22 cellular contexts compared by ENCODE assay signal in the genomic region with DNA sequence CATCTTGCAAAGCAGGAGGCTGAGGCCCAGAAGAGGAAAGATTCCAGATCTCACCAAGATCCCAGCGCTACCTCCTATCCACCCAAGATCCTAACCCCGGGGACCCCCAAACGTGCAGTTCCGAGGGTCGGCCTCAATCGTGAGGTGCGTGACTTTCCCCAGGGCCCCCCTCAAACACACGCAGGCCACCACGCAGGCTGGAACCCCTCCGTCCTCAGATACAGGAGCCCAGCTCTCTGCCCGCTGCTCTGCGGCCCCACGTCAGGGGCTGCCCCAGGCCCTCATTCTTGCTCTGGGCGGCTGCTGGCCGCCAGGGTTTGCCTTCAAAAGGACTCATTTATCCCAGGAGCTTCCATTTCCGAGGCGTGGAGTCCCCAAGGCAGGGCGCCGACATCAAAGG. TPM values are rescaled to one million over a fixed set of nuclear protein-coding genes. Genes with fewer than 3 reads are reported as not detected.
DNase-seq lines count a peak whose midpoint lies in the region; ATAC-seq, FAIRE-seq and TF ChIP-seq lines count a peak whose summit lies in the region.
"Had no signal": no experiment of that assay in that cellular context is flagged by ENCODE, and none has a peak within 500 bp of the region (broad histone marks: within the 10 kb centered on the region; RNA-seq: fewer than 3 reads in every experiment).

No MANE protein-coding gene starts in this region.

- H3K27me3 ChIP-seq in right atrium auricular region (no peaks in the 10 kb centered on the region), osteoblast (ENCODE audit: insufficient read depth, low read length) (peaks cover 12% of the 10 kb centered on the region), endodermal cell (ENCODE audit: control insufficient read depth, insufficient read depth, low read length, poor library complexity, severe bottlenecking) (no peaks in the 10 kb centered on the region)
- H3K27me3 ChIP-seq: BLaER1 had no signal

- H3K79me2 ChIP-seq in osteoblast (ENCODE audit: insufficient read depth, low read length), result no peaks in the 10 kb centered on the region

- H3K9ac ChIP-seq in kidney (ENCODE audit: low read length in 2 of 2), result no peak overlapping the region
- H3K9ac ChIP-seq in endodermal cell (ENCODE audit: extremely low read depth, low read length, poor library complexity, severe bottlenecking), result no peak overlapping the region
- H3K9ac ChIP-seq: BLaER1, GM23248 had no signal

- H3K4me1 ChIP-seq in right atrium auricular region (peaks cover 0 to 16% of the 10 kb centered on the region in 2 donors), kidney (ENCODE audit: control insufficient read depth in 1 of 2, insufficient read depth in 1 of 2, low read depth in 1 of 2, low read length in 2 of 2) (no peaks in the 10 kb centered on the region), osteoblast (ENCODE audit: insufficient read depth, low read length) (no peaks in the 10 kb centered on the region), endodermal cell (ENCODE audit: control insufficient read depth, insufficient read depth, low read length) (peaks cover 5% of the 10 kb centered on the region)
- H3K4me1 ChIP-seq: A549 had no signal

- H3K27me3 Mint-ChIP-seq in endodermal cell (ENCODE audit: insufficient read depth), result no peaks in the 10 kb centered on the region

- TF ChIP-seq CTCF in right atrium auricular region (IDR thresholded peaks at IDR 0.05) (no peak), kidney (IDR thresholded peaks at IDR 0.05; ENCODE audit: borderline replicate concordance, extremely low read depth, insufficient read depth) (no peak), osteoblast (IDR thresholded peaks at IDR 0.05; ENCODE audit: extremely low read depth, low read depth, low read length) (no peak), endodermal cell (conservative IDR thresholded peaks at IDR 0.05) (no peak)

- no peak overlapping the region for H3K4me3 Mint-ChIP-seq in endodermal cell
- H3K4me3 Mint-ChIP-seq: CD14-positive monocyte; CD4-positive, alpha-beta memory T cell; IgD-negative memory B cell had no signal

- H3K4me1 Mint-ChIP-seq in endodermal cell, result peaks cover 25% of the 10 kb centered on the region

- peaks cover 8% of the 10 kb centered on the region for H3K36me3 Mint-ChIP-seq in endodermal cell (ENCODE audit: low read depth)
- H3K36me3 Mint-ChIP-seq: CD14-positive monocyte, IgD-negative memory B cell had no signal

- peaks cover 4% of the 10 kb centered on the region for H3K9me3 Mint-ChIP-seq in endodermal cell
- H3K9me3 Mint-ChIP-seq: IgD-negative memory B cell had no signal

- no peaks in the 10 kb centered on the region for H4K20me1 ChIP-seq in osteoblast (ENCODE audit: insufficient read depth, low read length)
- H4K20me1 ChIP-seq: BLaER1 had no signal

- no peaks in the 10 kb centered on the region for H3K9me3 ChIP-seq in right atrium auricular region
- H3K9me3 ChIP-seq in kidney (ENCODE audit: control insufficient read depth in 1 of 2, low read length in 2 of 2), result no peaks in the 10 kb centered on the region
- H3K9me3 ChIP-seq in osteoblast (ENCODE audit: low read depth, low read length), result no peaks in the 10 kb centered on the region
- peaks cover 7% of the 10 kb centered on the region for H3K9me3 ChIP-seq in endodermal cell (ENCODE audit: control insufficient read depth, low read length)
- H3K9me3 ChIP-seq: A549, BLaER1 had no signal

- DNase-seq in Right ventricle myocardium superior (peak; percentile 37), right atrium auricular region (ENCODE audit: low spot score) (no peak), kidney (peak; percentile 48), osteoblast (ENCODE audit: insufficient read length, low spot score, missing footprints) (peak; percentile 51), endodermal cell (no peak)
- no peak for DNase-seq in stimulated activated CD4-positive, alpha-beta T cell treated with anti-CD3 and anti-CD28 coated beads, Interleukin-4, amount 100 ng/mL, for 4 hours
- DNase-seq: CD4-positive, alpha-beta memory T cell; DMS153; DMS79; GDM1; GM23248; HCEC 1CT; KBM-7 had no signal

- H3K4me3 ChIP-seq in right atrium auricular region (no peak overlapping the region), kidney (ENCODE audit: low read length in 2 of 2) (no peak overlapping the region), osteoblast (ENCODE audit: insufficient read depth, low read length) (no peak overlapping the region), endodermal cell (ENCODE audit: low read length) (no peak overlapping the region)
- H3K4me3 ChIP-seq: A549, BLaER1, GM23248 had no signal

- ATAC-seq in Right ventricle myocardium superior (ENCODE audit: poor library complexity), result no peak
- no peak for ATAC-seq in GM21390 (IDR thresholded peaks at IDR 0.05; ENCODE audit: unreplicated experiment)
- ATAC-seq: A549 had no signal

- no peaks in the 10 kb centered on the region for H3K36me3 ChIP-seq in right atrium auricular region
- H3K36me3 ChIP-seq in kidney (ENCODE audit: control insufficient read depth in 1 of 2, insufficient read depth in 2 of 2, low read length in 2 of 2), result no peaks in the 10 kb centered on the region
- no peaks in the 10 kb centered on the region for H3K36me3 ChIP-seq in osteoblast (ENCODE audit: insufficient read depth, low read length)
- H3K36me3 ChIP-seq in endodermal cell (ENCODE audit: control insufficient read depth, insufficient read depth, low read length), result no peaks in the 10 kb centered on the region

- no peak for FAIRE-seq in kidney (lab: Jason Lieb, UNC)
- FAIRE-seq: A549, HTR-8/SVneo had no signal

- no peak overlapping the region for H3K27ac Mint-ChIP-seq in endodermal cell
- H3K27ac Mint-ChIP-seq: CD14-positive monocyte; CD4-positive, alpha-beta memory T cell; IgD-negative memory B cell had no signal

- intact Hi-C loops in Right ventricle myocardium superior (cut with DNase I), result no loop called here
- intact Hi-C loops in kidney (cut with DNase I), result no loop called here

- no peak overlapping the region for H3K4me2 ChIP-seq in osteoblast (ENCODE audit: insufficient read depth, low read length)
- H3K4me2 ChIP-seq: A549, BLaER1 had no signal

- no peak overlapping the region for H2AFZ ChIP-seq in osteoblast (ENCODE audit: low read length)
- H2AFZ ChIP-seq: GM23248 had no signal

- H3K27ac ChIP-seq in right atrium auricular region (no peak overlapping the region), kidney (ENCODE audit: low read depth in 2 of 2, low read length in 2 of 2) (no peak overlapping the region), osteoblast (ENCODE audit: low read depth, low read length) (no peak overlapping the region), endodermal cell (ENCODE audit: low read depth, low read length) (no peak overlapping the region)
- H3K27ac ChIP-seq: 22Rv1, A549, BLaER1, GM23248 had no signal

- WGBS in endodermal cell (ENCODE audit: insufficient coverage in 1 of 2, insufficient read length in 1 of 2), 2 experiments, result 93 to 100% methylated on average over 4 to 17 of the region's 19 CpGs

RNA-seq across cellular contexts. Expression of a gene that starts 39.9 kb away (rescaled TPM):
- not detected for total RNA-seq in Right ventricle myocardium superior
- total RNA-seq in right atrium auricular region, result not detected
- not detected for total RNA-seq in kidney
- not detected for polyA plus RNA-seq in kidney (ENCODE audit: insufficient read depth, low read depth, low replicate concordance)
- total RNA-seq in osteoblast, result not detected in 2 replicates
- total RNA-seq in endodermal cell, result not detected
- polyA plus RNA-seq in endodermal cell (2013, experiment 1 of 2), result not detected
- not detected for polyA plus RNA-seq in endodermal cell (2013, experiment 2 of 2)
- total RNA-seq: CD4-positive, alpha-beta memory T cell; Daoy; GM23248; H4 had no signal
- polyA plus RNA-seq: A549; CD14-positive monocyte; CD4-positive, alpha-beta memory T cell; GM23248; IgD-negative memory B cell had no signal

RNA-seq across cellular contexts. Expression of a gene that starts 44.8 kb away (rescaled TPM):
- 2.7 TPM for total RNA-seq in Right ventricle myocardium superior
- total RNA-seq in right atrium auricular region, result 1 to 10 TPM; 1.1 to 1.7 TPM
- total RNA-seq in kidney, result 1.4 TPM
- polyA plus RNA-seq in kidney (ENCODE audit: insufficient read depth, low read depth, low replicate concordance), result 0.60 TPM
- total RNA-seq in osteoblast, result 0.72 and 0.88 TPM in 2 replicates
- total RNA-seq in endodermal cell, result 10 to 100 TPM; 14.1 to 16.5 TPM
- 13.7 TPM for polyA plus RNA-seq in endodermal cell (2013, experiment 1 of 2)
- 14.0 TPM for polyA plus RNA-seq in endodermal cell (2013, experiment 2 of 2)

RNA-seq across cellular contexts. Expression of a gene that starts 51.2 kb away (rescaled TPM):
- not detected for total RNA-seq in Right ventricle myocardium superior
- not detected for total RNA-seq in right atrium auricular region
- not detected for total RNA-seq in kidney
- polyA plus RNA-seq in kidney (ENCODE audit: insufficient read depth, low read depth, low replicate concordance), result not detected
- not detected in 2 replicates for total RNA-seq in osteoblast
- total RNA-seq in endodermal cell, result not detected
- not detected for polyA plus RNA-seq in endodermal cell (2013, experiment 1 of 2)
- not detected for polyA plus RNA-seq in endodermal cell (2013, experiment 2 of 2)
- total RNA-seq: CD4-positive, alpha-beta memory T cell; Daoy; GM23248; H4 had no signal
- polyA plus RNA-seq: A549; CD14-positive monocyte; CD4-positive, alpha-beta memory T cell; GM23248; IgD-negative memory B cell had no signal

RNA-seq across cellular contexts. Expression of a gene that starts 58.5 kb away (rescaled TPM):
- total RNA-seq in Right ventricle myocardium superior (not detected), right atrium auricular region (not detected), kidney (not detected), osteoblast (not detected in 2 replicates), endodermal cell (not detected)
- not detected for polyA plus RNA-seq in kidney (ENCODE audit: insufficient read depth, low read depth, low replicate concordance)
- not detected for polyA plus RNA-seq in endodermal cell (2013, experiment 1 of 2)
- polyA plus RNA-seq in endodermal cell (2013, experiment 2 of 2), result not detected
- total RNA-seq: CD4-positive, alpha-beta memory T cell; Daoy; GM23248; H4 had no signal
- polyA plus RNA-seq: A549; CD14-positive monocyte; CD4-positive, alpha-beta memory T cell; GM23248; IgD-negative memory B cell had no signal

Comparison
In these comparisons a context has a peak if more than half of its experiments do, and no peak if none do; other contexts are left out.
1. DNase-seq: peak in Right ventricle myocardium superior (single experiment), kidney (single experiment) and osteoblast (single experiment); none in right atrium auricular region (single experiment), stimulated activated CD4-positive, alpha-beta T cell treated with anti-CD3 and anti-CD28 coated beads, Interleukin-4, amount 100 ng/mL, for 4 hours (0 of 2) and endodermal cell (single experiment).